ENCODE assay signal across 1 cellular context in genomic region chr5:43039115-43039467, GRCh38.
TF ChIP-seq lines count a peak whose summit lies in the region.

No MANE protein-coding gene starts in this region.

TF ChIP-seq in HCT116, 20 proteins besides CTCF, POLR2A, EP300 and RAD21 (continued from another document):
- TF ChIP-seq ZBTB33 (IDR thresholded peaks at IDR 0.05; ENCODE audit: extremely low read depth, insufficient replicate concordance, low read length) (no peak), EZH2phosphoT487 (IDR thresholded peaks at IDR 0.05; ENCODE audit: borderline replicate concordance) (no peak)
